8 cellular contexts compared by ENCODE assay signal in the genomic region with DNA sequence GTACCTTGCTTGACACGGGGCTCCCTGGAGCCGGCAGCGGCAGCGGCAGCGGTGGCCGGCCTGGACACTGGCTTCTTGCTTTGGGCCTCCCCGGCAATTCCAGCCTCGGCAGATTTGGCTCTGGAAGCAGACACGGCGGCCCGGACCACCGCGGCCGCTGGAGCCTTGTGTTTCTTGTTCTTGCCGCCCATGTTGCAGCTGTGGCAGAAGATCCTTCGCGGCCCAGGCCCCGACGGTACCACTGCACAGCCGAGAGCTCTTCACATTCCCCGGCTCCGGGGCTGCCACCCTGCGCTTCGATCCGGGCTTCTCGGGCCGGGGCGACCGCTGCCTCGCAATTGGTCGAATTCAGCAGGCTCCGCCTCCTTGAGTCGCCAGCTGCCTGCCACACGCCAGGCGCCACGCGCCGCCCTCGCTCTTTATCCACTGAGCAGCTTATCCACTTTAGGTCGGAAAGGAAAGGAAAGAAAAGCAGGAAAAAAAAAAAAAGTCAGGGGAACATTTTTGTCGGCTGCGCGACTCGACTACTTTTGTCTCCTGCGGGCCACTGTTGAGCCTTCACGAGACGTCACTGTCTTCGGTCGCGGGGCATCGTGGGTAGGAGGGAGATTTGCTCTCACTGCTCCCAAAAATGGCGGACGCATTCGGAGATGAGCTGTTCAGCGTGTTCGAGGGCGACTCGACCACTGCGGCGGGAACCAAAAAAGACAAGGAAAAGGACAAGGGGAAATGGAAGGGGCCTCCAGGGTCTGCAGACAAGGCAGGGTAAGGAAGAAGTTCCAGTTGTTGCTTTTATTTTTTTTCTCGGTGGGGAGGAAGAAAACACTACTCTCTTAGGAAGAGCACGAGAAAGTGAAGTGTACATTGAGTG. TPM values are rescaled to one million over a fixed set of nuclear protein-coding genes. Genes with fewer than 3 reads are reported as not detected.
DNase-seq lines count a peak whose midpoint lies in the region; ATAC-seq lines count a peak whose summit lies in the region.

A gene with protein sequence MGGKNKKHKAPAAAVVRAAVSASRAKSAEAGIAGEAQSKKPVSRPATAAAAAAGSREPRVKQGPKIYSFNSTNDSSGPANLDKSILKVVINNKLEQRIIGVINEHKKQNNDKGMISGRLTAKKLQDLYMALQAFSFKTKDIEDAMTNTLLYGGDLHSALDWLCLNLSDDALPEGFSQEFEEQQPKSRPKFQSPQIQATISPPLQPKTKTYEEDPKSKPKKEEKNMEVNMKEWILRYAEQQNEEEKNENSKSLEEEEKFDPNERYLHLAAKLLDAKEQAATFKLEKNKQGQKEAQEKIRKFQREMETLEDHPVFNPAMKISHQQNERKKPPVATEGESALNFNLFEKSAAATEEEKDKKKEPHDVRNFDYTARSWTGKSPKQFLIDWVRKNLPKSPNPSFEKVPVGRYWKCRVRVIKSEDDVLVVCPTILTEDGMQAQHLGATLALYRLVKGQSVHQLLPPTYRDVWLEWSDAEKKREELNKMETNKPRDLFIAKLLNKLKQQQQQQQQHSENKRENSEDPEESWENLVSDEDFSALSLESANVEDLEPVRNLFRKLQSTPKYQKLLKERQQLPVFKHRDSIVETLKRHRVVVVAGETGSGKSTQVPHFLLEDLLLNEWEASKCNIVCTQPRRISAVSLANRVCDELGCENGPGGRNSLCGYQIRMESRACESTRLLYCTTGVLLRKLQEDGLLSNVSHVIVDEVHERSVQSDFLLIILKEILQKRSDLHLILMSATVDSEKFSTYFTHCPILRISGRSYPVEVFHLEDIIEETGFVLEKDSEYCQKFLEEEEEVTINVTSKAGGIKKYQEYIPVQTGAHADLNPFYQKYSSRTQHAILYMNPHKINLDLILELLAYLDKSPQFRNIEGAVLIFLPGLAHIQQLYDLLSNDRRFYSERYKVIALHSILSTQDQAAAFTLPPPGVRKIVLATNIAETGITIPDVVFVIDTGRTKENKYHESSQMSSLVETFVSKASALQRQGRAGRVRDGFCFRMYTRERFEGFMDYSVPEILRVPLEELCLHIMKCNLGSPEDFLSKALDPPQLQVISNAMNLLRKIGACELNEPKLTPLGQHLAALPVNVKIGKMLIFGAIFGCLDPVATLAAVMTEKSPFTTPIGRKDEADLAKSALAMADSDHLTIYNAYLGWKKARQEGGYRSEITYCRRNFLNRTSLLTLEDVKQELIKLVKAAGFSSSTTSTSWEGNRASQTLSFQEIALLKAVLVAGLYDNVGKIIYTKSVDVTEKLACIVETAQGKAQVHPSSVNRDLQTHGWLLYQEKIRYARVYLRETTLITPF (N-terminal part only) (minus strand): TSS at position 312 of the 871 bp plus-strand sequence. CDS start 121 bp downstream, at position 191.
A gene (plus strand): TSS at position 607 of the 871 bp plus-strand sequence. CDS start 25 bp downstream, at position 632.

- peak within 1 kb of the TSS; percentile 90 to 99 (median 95) for H3K27ac ChIP-seq in BLaER1 treated with 17β-estradiol and CSF1 and Interleukin-3, amounts not matched to agents 10 nM and 100 nM

- peak within 1 kb of the TSS; percentile 86 to 97 (median 90) for H3K4me2 ChIP-seq in BLaER1 treated with 17β-estradiol and CSF1 and Interleukin-3, amounts not matched to agents 10 nM and 100 nM

- peak; percentile 83 to 92 for DNase-seq in NCI-H526 (lab: John Stamatoyannopoulos, UW)
- DNase-seq in activated CD4-positive, alpha-beta T cell treated with anti-CD3 and anti-CD28 coated beads for 48 hours: peak; percentile 91
- peak; percentile 48 for DNase-seq in cortex of kidney (lab: John Stamatoyannopoulos, UW)
- peak; percentile 89 to 92 for DNase-seq in left colon
- peak; percentile 88 for DNase-seq in stimulated activated CD4-positive, alpha-beta T cell treated with anti-CD3 and anti-CD28 coated beads, Interleukin-1b, Interleukin-23, amount 100 ng/mL, for 48 hours

- no peaks in the 10 kb centered on the region for H3K27me3 ChIP-seq in BLaER1 treated with 17β-estradiol and CSF1 and Interleukin-3, amounts not matched to agents 10 nM and 100 nM

- peak within 1 kb of the TSS; percentile 72 to 96 (median 84) for H3K4me3 ChIP-seq in BLaER1 treated with 17β-estradiol and CSF1 and Interleukin-3, amounts not matched to agents 10 nM and 100 nM

- H3K9me3 ChIP-seq in BLaER1 treated with 17β-estradiol and CSF1 and Interleukin-3, amounts not matched to agents 10 nM and 100 nM (replicated peaks in 1 of 11): peaks cover 0 to 7% (median 2%) of the 10 kb centered on the region in 11 experiments; a peak in 10 of 22 replicates

- peaks cover 8 to 72% (median 54%) of the 10 kb centered on the region in 11 experiments; a peak in 16 of 22 replicates for H4K20me1 ChIP-seq in BLaER1 treated with 17β-estradiol and CSF1 and Interleukin-3, amounts not matched to agents 10 nM and 100 nM

- ATAC-seq in GM19328 (IDR thresholded peaks at IDR 0.05; ENCODE audit: unreplicated experiment) (peak; percentile 86), HG03469 (IDR thresholded peaks at IDR 0.05; ENCODE audit: unreplicated experiment) (peak; percentile 73), left colon (peak; percentile 93)

- H3K4me1 ChIP-seq in BLaER1 treated with 17β-estradiol and CSF1 and Interleukin-3, amounts not matched to agents 10 nM and 100 nM: peaks cover 46 to 71% (median 61%) of the 10 kb centered on the region in 10 experiments

- peak within 1 kb of the TSS; percentile 91 to 98 (median 95) for H3K9ac ChIP-seq in BLaER1 treated with 17β-estradiol and CSF1 and Interleukin-3, amounts not matched to agents 10 nM and 100 nM

- H3K36me3 ChIP-seq in BLaER1 treated with 17β-estradiol and CSF1 and Interleukin-3, amounts not matched to agents 10 nM and 100 nM: peaks cover under 1 to 42% (median 26%) of the 10 kb centered on the region in 11 experiments; a peak in 19 of 22 replicates

- intact Hi-C loops in left colon (cut with DNase I, micrococcal nuclease): no loop called here

RNA-seq across cellular contexts. Expression of the first gene that starts in this region (rescaled TPM):
- total RNA-seq in left colon: 10 to 100 TPM; 18.6 to 21.4 TPM

RNA-seq across cellular contexts. Expression of the second gene that starts in this region (rescaled TPM):
- 10 to 100 TPM; 43.7 to 46.9 TPM for total RNA-seq in left colon

Comparison
In these comparisons a context has a peak if more than half of its experiments do, and no peak if none do; other contexts are left out.
1. Peak in every context shown above with its lines: DNase-seq, ATAC-seq, H3K4me3 ChIP-seq and H3K27ac ChIP-seq.